16 cellular contexts compared by ENCODE assay signal in the genomic region with DNA sequence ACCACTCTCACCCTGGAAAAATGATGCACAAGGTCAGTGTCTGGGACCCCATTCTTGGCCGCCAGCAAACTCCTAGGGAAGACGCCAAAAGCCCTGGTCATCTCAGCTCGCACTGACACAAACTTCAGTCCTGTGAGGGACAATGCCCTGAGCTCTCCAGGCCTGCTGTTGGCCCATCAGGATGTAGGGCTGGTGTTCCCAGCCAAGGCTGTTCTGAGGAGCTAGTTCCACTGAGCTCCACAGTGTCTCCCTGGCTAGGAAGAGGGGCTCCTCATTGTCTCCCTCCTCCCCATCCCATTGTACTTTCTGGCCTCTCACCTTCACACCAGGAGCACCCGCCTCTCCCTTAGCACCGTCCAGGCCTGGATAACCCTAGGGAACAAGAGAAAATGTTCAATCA. TPM values are rescaled to one million over a fixed set of nuclear protein-coding genes. Genes with fewer than 3 reads are reported as not detected.
DNase-seq lines count a peak whose midpoint lies in the region; ATAC-seq, FAIRE-seq and TF ChIP-seq lines count a peak whose summit lies in the region.
"Had no signal": no experiment of that assay in that cellular context is flagged by ENCODE, and none has a peak within 500 bp of the region (broad histone marks: within the 10 kb centered on the region; RNA-seq: fewer than 3 reads in every experiment).

No MANE protein-coding gene starts in this region.

- DNase-seq in activated CD4-positive, CD25-positive, alpha-beta regulatory T cell treated with anti-CD3 and anti-CD28 coated beads, Interleukin-2, amount 50 U/mL, for 72 hours, result peak; percentile 25
- DNase-seq in activated CD4-positive, CD25-positive, alpha-beta regulatory T cell (lab: John Stamatoyannopoulos, UW), result no peak
- DNase-seq in WTC11 (ENCODE audit: low spot score) (peak; percentile 4), osteoblast (ENCODE audit: insufficient read length, low spot score, missing footprints) (peak; percentile 75), suprapubic skin (ENCODE audit: low spot score in 2 of 2) (peak; percentile 15 to 31), frontal cortex (ENCODE audit: low spot score in 2 of 2) (no peak)
- no peak for DNase-seq in activated CD4-positive, alpha-beta T cell treated with anti-CD3 and anti-CD28 coated beads, Interleukin-2, amount 10 ng/mL, durations not matched to agents 7 days and 5 days
- DNase-seq: CD4-positive, CD25-positive, alpha-beta regulatory T cell; DMS53; GF-D8 had no signal

- no peaks in the 10 kb centered on the region for H3K4me1 ChIP-seq in osteoblast (ENCODE audit: insufficient read depth, low read length)
- no peaks in the 10 kb centered on the region for H3K4me1 ChIP-seq in suprapubic skin

- POLR2A ChIA-PET in WTC11 (lab: Charles Lee), result interaction anchor here (0.6 kb wide), 1 partner anchor 30 kb away, joined by 3 read pairs; a partner anchor contains a TSS
- POLR2A ChIA-PET in activated CD4-positive, alpha-beta T cell treated with anti-CD3 and anti-CD28 coated beads, Interleukin-2, amount 10 ng/mL, durations not matched to agents 7 days and 5 days (lab: Charles Lee), result no interaction called here

- H3K27ac ChIP-seq in osteoblast (ENCODE audit: low read depth, low read length) (no peak overlapping the region), suprapubic skin (no peak overlapping the region)
- H3K27ac ChIP-seq: 22Rv1, BLaER1 had no signal

- H3K4me1 Mint-ChIP-seq in WTC11, result peaks cover 13% of the 10 kb centered on the region
- peaks cover 27% of the 10 kb centered on the region for H3K4me1 Mint-ChIP-seq in activated CD4-positive, alpha-beta T cell treated with anti-CD3 and anti-CD28 coated beads, Interleukin-2, amount 10 ng/mL, durations not matched to agents 7 days and 5 days

- TF ChIP-seq POLR2A in suprapubic skin (IDR thresholded peaks at IDR 0.05), result no peak

- no peak overlapping the region for H3K4me3 Mint-ChIP-seq in WTC11
- no peak overlapping the region for H3K4me3 Mint-ChIP-seq in activated CD4-positive, alpha-beta T cell treated with anti-CD3 and anti-CD28 coated beads, Interleukin-2, amount 10 ng/mL, durations not matched to agents 7 days and 5 days
- H3K4me3 Mint-ChIP-seq: CD4-positive, CD25-positive, alpha-beta regulatory T cell had no signal

- TF ChIP-seq EP300 in suprapubic skin (IDR thresholded peaks at IDR 0.05), result no peak

- H3K27me3 Mint-ChIP-seq in WTC11 (ENCODE audit: low read depth), result peaks cover 84% of the 10 kb centered on the region
- peaks cover 86% of the 10 kb centered on the region for H3K27me3 Mint-ChIP-seq in activated CD4-positive, alpha-beta T cell treated with anti-CD3 and anti-CD28 coated beads, Interleukin-2, amount 10 ng/mL, durations not matched to agents 7 days and 5 days

- H3K27me3 ChIP-seq in osteoblast (ENCODE audit: insufficient read depth, low read length), result peaks cover 62% of the 10 kb centered on the region
- peaks cover 15% of the 10 kb centered on the region for H3K27me3 ChIP-seq in suprapubic skin

- 98% methylated on average over 5 of the region's 5 CpGs for WGBS in suprapubic skin

- no peak for TF ChIP-seq CTCF in WTC11 (IDR thresholded peaks at IDR 0.05)
- no peak for TF ChIP-seq CTCF in osteoblast (IDR thresholded peaks at IDR 0.05; ENCODE audit: extremely low read depth, low read depth, low read length)
- no peak for TF ChIP-seq CTCF in suprapubic skin (IDR thresholded peaks at IDR 0.05)

- H3K9me3 ChIP-seq in osteoblast (ENCODE audit: low read depth, low read length), result no peaks in the 10 kb centered on the region
- H3K9me3 ChIP-seq in suprapubic skin, result no peaks in the 10 kb centered on the region
- H3K9me3 ChIP-seq: BLaER1 had no signal

- ATAC-seq in WTC11, result no peak
- ATAC-seq: HCT116, HepG2 had no signal

- no peaks in the 10 kb centered on the region for H3K9me3 Mint-ChIP-seq in WTC11
- H3K9me3 Mint-ChIP-seq in activated CD4-positive, alpha-beta T cell treated with anti-CD3 and anti-CD28 coated beads, Interleukin-2, amount 10 ng/mL, durations not matched to agents 7 days and 5 days, result no peaks in the 10 kb centered on the region
- H3K9me3 Mint-ChIP-seq: CD4-positive, CD25-positive, alpha-beta regulatory T cell had no signal

- H4K20me1 ChIP-seq in osteoblast (ENCODE audit: insufficient read depth, low read length), result no peaks in the 10 kb centered on the region
- H4K20me1 ChIP-seq: BLaER1 had no signal

- H3K4me3 ChIP-seq in osteoblast (ENCODE audit: insufficient read depth, low read length) (no peak overlapping the region), suprapubic skin (no peak overlapping the region)
- H3K4me3 ChIP-seq: BLaER1 had no signal

- H3K27ac Mint-ChIP-seq in WTC11, result no peak overlapping the region
- no peak overlapping the region for H3K27ac Mint-ChIP-seq in activated CD4-positive, alpha-beta T cell treated with anti-CD3 and anti-CD28 coated beads, Interleukin-2, amount 10 ng/mL, durations not matched to agents 7 days and 5 days

- no peak overlapping the region for H2AFZ ChIP-seq in osteoblast (ENCODE audit: low read length)

- no peak overlapping the region for H3K4me2 ChIP-seq in osteoblast (ENCODE audit: insufficient read depth, low read length)

- no peak for FAIRE-seq in frontal cortex (lab: Jason Lieb, UNC)
- FAIRE-seq: H54, HepG2, HTR-8/SVneo had no signal

- CTCF ChIA-PET in WTC11 (lab: Charles Lee), result interaction anchor here (0.6 to 0.8 kb wide), 2 partner anchors 35 to 51 kb away, joined by 3 read pairs; no protein-coding TSS in a partner anchor
- CTCF ChIA-PET in activated CD4-positive, alpha-beta T cell treated with anti-CD3 and anti-CD28 coated beads, Interleukin-2, amount 10 ng/mL, durations not matched to agents 7 days and 5 days (lab: Charles Lee), result interaction anchor here (1.7 to 1.8 kb wide), 2 partner anchors 9 to 11 kb away, joined by 3 to 5 read pairs; a partner anchor contains a TSS

- H3K36me3 ChIP-seq in osteoblast (ENCODE audit: insufficient read depth, low read length) (no peaks in the 10 kb centered on the region), suprapubic skin (no peaks in the 10 kb centered on the region)
- H3K36me3 ChIP-seq: BLaER1 had no signal

- H3K79me2 ChIP-seq in osteoblast (ENCODE audit: insufficient read depth, low read length), result no peaks in the 10 kb centered on the region

- H3K36me3 Mint-ChIP-seq in WTC11, result no peaks in the 10 kb centered on the region; the same call in 1 of the 2 replicates
- no peaks in the 10 kb centered on the region for H3K36me3 Mint-ChIP-seq in activated CD4-positive, alpha-beta T cell treated with anti-CD3 and anti-CD28 coated beads, Interleukin-2, amount 10 ng/mL, durations not matched to agents 7 days and 5 days (ENCODE audit: low read depth)
- H3K36me3 Mint-ChIP-seq: CD4-positive, CD25-positive, alpha-beta regulatory T cell had no signal

TF ChIP-seq in WTC11, 78 proteins besides CTCF, POLR2A, EP300 and RAD21 (continues in another document):
- no peak for TF ChIP-seq SMAD4 (CRISPR knock-in tag; IDR thresholded peaks at IDR 0.05)
- TF ChIP-seq JUN (CRISPR knock-in tag; IDR thresholded peaks at IDR 0.05), result no peak
- TF ChIP-seq, protein P1, sequence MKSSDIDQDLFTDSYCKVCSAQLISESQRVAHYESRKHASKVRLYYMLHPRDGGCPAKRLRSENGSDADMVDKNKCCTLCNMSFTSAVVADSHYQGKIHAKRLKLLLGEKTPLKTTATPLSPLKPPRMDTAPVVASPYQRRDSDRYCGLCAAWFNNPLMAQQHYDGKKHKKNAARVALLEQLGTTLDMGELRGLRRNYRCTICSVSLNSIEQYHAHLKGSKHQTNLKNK (CRISPR knock-in tag; IDR thresholded peaks at IDR 0.05), result no peak
- no peak for TF ChIP-seq NFE2L1 (CRISPR knock-in tag; IDR thresholded peaks at IDR 0.05)
- TF ChIP-seq, protein P2, sequence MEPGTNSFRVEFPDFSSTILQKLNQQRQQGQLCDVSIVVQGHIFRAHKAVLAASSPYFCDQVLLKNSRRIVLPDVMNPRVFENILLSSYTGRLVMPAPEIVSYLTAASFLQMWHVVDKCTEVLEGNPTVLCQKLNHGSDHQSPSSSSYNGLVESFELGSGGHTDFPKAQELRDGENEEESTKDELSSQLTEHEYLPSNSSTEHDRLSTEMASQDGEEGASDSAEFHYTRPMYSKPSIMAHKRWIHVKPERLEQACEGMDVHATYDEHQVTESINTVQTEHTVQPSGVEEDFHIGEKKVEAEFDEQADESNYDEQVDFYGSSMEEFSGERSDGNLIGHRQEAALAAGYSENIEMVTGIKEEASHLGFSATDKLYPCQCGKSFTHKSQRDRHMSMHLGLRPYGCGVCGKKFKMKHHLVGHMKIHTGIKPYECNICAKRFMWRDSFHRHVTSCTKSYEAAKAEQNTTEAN (CRISPR knock-in tag; IDR thresholded peaks at IDR 0.05), result no peak
- no peak for TF ChIP-seq FOXJ3 (CRISPR knock-in tag; IDR thresholded peaks at IDR 0.05; ENCODE audit: borderline replicate concordance)
- TF ChIP-seq KAT7 (CRISPR knock-in tag; IDR thresholded peaks at IDR 0.05; ENCODE audit: borderline replicate concordance), result no peak
- no peak for TF ChIP-seq SMAD3 (CRISPR knock-in tag; IDR thresholded peaks at IDR 0.05; ENCODE audit: borderline replicate concordance)
- TF ChIP-seq, protein P3, sequence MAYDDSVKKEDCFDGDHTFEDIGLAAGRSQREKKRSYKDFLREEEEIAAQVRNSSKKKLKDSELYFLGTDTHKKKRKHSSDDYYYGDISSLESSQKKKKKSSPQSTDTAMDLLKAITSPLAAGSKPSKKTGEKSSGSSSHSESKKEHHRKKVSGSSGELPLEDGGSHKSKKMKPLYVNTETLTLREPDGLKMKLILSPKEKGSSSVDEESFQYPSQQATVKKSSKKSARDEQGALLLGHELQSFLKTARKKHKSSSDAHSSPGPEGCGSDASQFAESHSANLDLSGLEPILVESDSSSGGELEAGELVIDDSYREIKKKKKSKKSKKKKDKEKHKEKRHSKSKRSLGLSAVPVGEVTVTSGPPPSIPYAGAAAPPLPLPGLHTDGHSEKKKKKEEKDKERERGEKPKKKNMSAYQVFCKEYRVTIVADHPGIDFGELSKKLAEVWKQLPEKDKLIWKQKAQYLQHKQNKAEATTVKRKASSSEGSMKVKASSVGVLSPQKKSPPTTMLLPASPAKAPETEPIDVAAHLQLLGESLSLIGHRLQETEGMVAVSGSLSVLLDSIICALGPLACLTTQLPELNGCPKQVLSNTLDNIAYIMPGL (CRISPR knock-in tag; IDR thresholded peaks at IDR 0.05), result no peak
- TF ChIP-seq ZNF232 (CRISPR knock-in tag; IDR thresholded peaks at IDR 0.05), result no peak

RNA-seq across cellular contexts. Expression of a gene that starts 10.8 kb away (rescaled TPM):
- total RNA-seq in WTC11 (2021) (18.2 to 24.3 TPM (median 20.9 TPM) in 3 replicates), osteoblast (under 0.01 TPM in 2 replicates), suprapubic skin (not detected), frontal cortex (0.82 TPM)
- not detected for total RNA-seq in activated CD4-positive, alpha-beta T cell treated with anti-CD3 and anti-CD28 coated beads, Interleukin-2, amount 10 ng/mL, durations not matched to agents 7 days and 5 days
- total RNA-seq: CD4-positive, CD25-positive, alpha-beta regulatory T cell had no signal

RNA-seq across cellular contexts. Expression of a gene that starts 30.1 kb away (rescaled TPM):
- total RNA-seq in WTC11 (2021), result 48.3 to 50.8 TPM (median 49.1 TPM) in 3 replicates
- 57.5 and 58.3 TPM in 2 replicates for total RNA-seq in osteoblast
- 10 to 100 TPM; 36.8 to 52.9 (median 46.5) TPM for total RNA-seq in suprapubic skin
- 100 to 1,000 TPM; 145 to 181 TPM for total RNA-seq in activated CD4-positive, alpha-beta T cell treated with anti-CD3 and anti-CD28 coated beads, Interleukin-2, amount 10 ng/mL, durations not matched to agents 7 days and 5 days
- total RNA-seq in frontal cortex, result 59.1 TPM

Comparison
In these comparisons a context has a peak if more than half of its experiments do, and no peak if none do; other contexts are left out.
1. DNase-seq: peak in activated CD4-positive, CD25-positive, alpha-beta regulatory T cell treated with anti-CD3 and anti-CD28 coated beads, Interleukin-2, amount 50 U/mL, for 72 hours (single experiment), WTC11 (single experiment), osteoblast (single experiment) and suprapubic skin (2 of 2); none in activated CD4-positive, CD25-positive, alpha-beta regulatory T cell (0 of 4), activated CD4-positive, alpha-beta T cell treated with anti-CD3 and anti-CD28 coated beads, Interleukin-2, amount 10 ng/mL, durations not matched to agents 7 days and 5 days (single experiment) and frontal cortex (0 of 2).
2. RNA of a gene that starts 10.8 kb away (total RNA-seq): 18.2 to 24.3 TPM in WTC11; 0.82 TPM in frontal cortex (single experiment), not detected in activated CD4-positive, alpha-beta T cell treated with anti-CD3 and anti-CD28 coated beads, Interleukin-2, amount 10 ng/mL, durations not matched to agents 7 days and 5 days, not detected in suprapubic skin and under 0.01 TPM in osteoblast; every median in the first group is over 10 times any median in the second.